Comparison of ENCODE assay signal across 9 cellular contexts in the genomic region with DNA sequence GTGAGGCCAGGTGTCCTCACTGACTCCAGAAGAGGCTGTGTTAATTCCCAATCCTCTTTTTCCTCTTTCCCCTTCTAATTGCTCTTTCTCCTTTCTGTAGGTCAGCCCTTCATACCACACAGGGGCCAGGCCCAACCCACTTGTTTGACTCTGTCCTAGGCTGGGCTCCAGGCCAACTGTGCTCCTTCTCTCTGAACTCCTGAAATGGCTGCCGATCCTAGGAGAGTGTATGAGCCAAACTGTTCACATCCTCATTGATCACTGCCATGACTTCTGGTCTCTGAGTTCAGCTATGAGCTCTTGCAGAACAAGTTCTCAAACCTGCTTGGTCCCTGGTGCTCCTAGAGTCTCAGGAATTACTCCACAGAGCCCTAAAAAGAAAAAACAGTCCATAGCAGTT.
DNase-seq lines count a peak whose midpoint lies in the region; ATAC-seq and TF ChIP-seq lines count a peak whose summit lies in the region.
"Had no signal": no experiment of that assay in that cellular context is flagged by ENCODE, and none has a peak within 500 bp of the region (broad histone marks: within the 10 kb centered on the region; RNA-seq: fewer than 3 reads in every experiment).

No MANE protein-coding gene starts in this region.

- peak overlapping the region in 1 of 2 donors; percentile 40 for H3K9ac ChIP-seq in colonic mucosa (ENCODE audit: low read depth in 2 of 2, low read length in 2 of 2)

- no peak overlapping the region for H3K27ac ChIP-seq in colonic mucosa

- H3K36me3 Mint-ChIP-seq in Caco-2 (ENCODE audit: insufficient read depth, unreplicated experiment) = no peaks in the 10 kb centered on the region

- POLR2A ChIA-PET in Caco-2 (lab: Charles Lee) = no interaction called here

- peak; percentile 30 for DNase-seq in AG20443 (ENCODE audit: low spot score)
- peak; percentile 46 for DNase-seq in NCI-H460 (ENCODE audit: extremely low read depth, low read depth)
- peak; percentile 47 for DNase-seq in colonic mucosa
- peak; percentile 81 for DNase-seq in mucosa of gallbladder (ENCODE audit: low spot score)
- no peak for DNase-seq in BE2C
- no peak for DNase-seq in Caco-2
- DNase-seq in stimulated activated CD4-positive, alpha-beta T cell treated with anti-CD3 and anti-CD28 coated beads, Interleukin-12 subunit alpha, Interleukin-12 subunit beta, amount 100 ng/mL, for 4 hours = no peak
- DNase-seq: activated naive CD8-positive, alpha-beta T cell treated with anti-CD3 and anti-CD28 coated beads, Interleukin-2, amount 10 ng/mL, durations not matched to agents 7 days and 5 days had no signal

- TF ChIP-seq CTCF in colonic mucosa (IDR thresholded peaks at IDR 0.05) (no peak), BE2C (IDR thresholded peaks at IDR 0.05; ENCODE audit: low read depth, low read length) (no peak), Caco-2 (IDR thresholded peaks at IDR 0.05; ENCODE audit: insufficient read depth in 1 of 2, low read depth in 1 of 2, low read length in 1 of 2, severe bottlenecking in 1 of 2, unreplicated experiment in 1 of 2) (no peak)

- no peak overlapping the region for H3K4me3 ChIP-seq in colonic mucosa
- H3K4me3 ChIP-seq in BE2C (ENCODE audit: low read depth, low read length) = no peak overlapping the region
- no peak overlapping the region for H3K4me3 ChIP-seq in Caco-2 (ENCODE audit: low read depth, low read length)

- CTCF ChIA-PET in Caco-2 (lab: Charles Lee) = no interaction called here

- H3K36me3 ChIP-seq in colonic mucosa (no peaks in the 10 kb centered on the region), BE2C (no peaks in the 10 kb centered on the region), Caco-2 (ENCODE audit: control insufficient read depth, insufficient read depth, low read length) (no peaks in the 10 kb centered on the region)

- H3K27me3 ChIP-seq in colonic mucosa (no peaks in the 10 kb centered on the region), BE2C (no peaks in the 10 kb centered on the region), Caco-2 (replicated peaks; ENCODE audit: control insufficient read depth, insufficient read depth, low read length) (no peaks in the 10 kb centered on the region)

- no peaks in the 10 kb centered on the region for H3K9me3 ChIP-seq in colonic mucosa
- no peaks in the 10 kb centered on the region for H3K9me3 ChIP-seq in BE2C
- H3K9me3 ChIP-seq in Caco-2 = no peaks in the 10 kb centered on the region

- intact Hi-C loops in colonic mucosa (cut with DNase I) = no loop called here
- intact Hi-C loops in Caco-2 (cut with micrococcal nuclease; ENCODE audit: unreplicated experiment) = no loop called here

- H3K9me3 Mint-ChIP-seq in Caco-2 (ENCODE audit: unreplicated experiment) = peaks cover 8% of the 10 kb centered on the region

- no TSS peak for BruUV-seq in Caco-2 (replicated peaks; lab: Mats Ljungman, UMichigan)

- H3K4me1 ChIP-seq in colonic mucosa (peaks cover 3% of the 10 kb centered on the region), BE2C (no peaks in the 10 kb centered on the region), Caco-2 (no peaks in the 10 kb centered on the region)

- no peak overlapping the region for H3K4me3 Mint-ChIP-seq in Caco-2 (ENCODE audit: unreplicated experiment)
- H3K4me3 Mint-ChIP-seq: activated naive CD8-positive, alpha-beta T cell treated with anti-CD3 and anti-CD28 coated beads, Interleukin-2, amount 10 ng/mL, durations not matched to agents 7 days and 5 days had no signal

- no peak for ATAC-seq in HG03175 (IDR thresholded peaks at IDR 0.05; ENCODE audit: unreplicated experiment)

- H3K4me1 Mint-ChIP-seq in Caco-2 (ENCODE audit: low read depth, unreplicated experiment) = peaks cover 8% of the 10 kb centered on the region
- H3K4me1 Mint-ChIP-seq: activated naive CD8-positive, alpha-beta T cell treated with anti-CD3 and anti-CD28 coated beads, Interleukin-2, amount 10 ng/mL, durations not matched to agents 7 days and 5 days had no signal

- H3K27ac Mint-ChIP-seq in Caco-2 (ENCODE audit: unreplicated experiment) = no peak overlapping the region
- H3K27ac Mint-ChIP-seq: activated naive CD8-positive, alpha-beta T cell treated with anti-CD3 and anti-CD28 coated beads, Interleukin-2, amount 10 ng/mL, durations not matched to agents 7 days and 5 days had no signal

- H3K27me3 Mint-ChIP-seq in Caco-2 (ENCODE audit: insufficient read depth, unreplicated experiment) = no peaks in the 10 kb centered on the region
- H3K27me3 Mint-ChIP-seq: activated naive CD8-positive, alpha-beta T cell treated with anti-CD3 and anti-CD28 coated beads, Interleukin-2, amount 10 ng/mL, durations not matched to agents 7 days and 5 days had no signal

Comparison
In these comparisons a context has a peak if more than half of its experiments do, and no peak if none do; other contexts are left out.
1. DNase-seq: peak in AG20443 (single experiment), NCI-H460 (single experiment), colonic mucosa (single experiment) and mucosa of gallbladder (single experiment); none in BE2C (single experiment), Caco-2 (0 of 2) and stimulated activated CD4-positive, alpha-beta T cell treated with anti-CD3 and anti-CD28 coated beads, Interleukin-12 subunit alpha, Interleukin-12 subunit beta, amount 100 ng/mL, for 4 hours (single experiment).